Comparison of ENCODE assay signal across 9 cellular contexts in the genomic region with DNA sequence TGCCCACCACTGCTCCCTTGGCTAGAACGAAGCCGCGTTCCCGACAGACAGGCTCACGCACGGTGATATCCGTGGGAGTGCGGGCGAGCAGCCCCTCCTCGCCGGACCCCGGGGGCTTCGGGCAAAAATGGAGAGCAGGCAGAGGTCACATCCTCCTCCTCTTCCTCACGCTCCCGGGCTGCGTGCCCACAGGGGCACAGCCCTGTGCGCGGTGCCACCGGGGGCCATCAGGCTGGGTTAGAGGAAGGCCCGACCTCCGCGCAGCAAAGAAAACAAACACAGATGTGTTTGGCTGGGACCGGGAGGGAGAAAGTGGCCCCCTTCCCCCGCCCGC. TPM values are rescaled to one million over a fixed set of nuclear protein-coding genes. Genes with fewer than 3 reads are reported as not detected.
DNase-seq lines count a peak whose midpoint lies in the region; ATAC-seq, FAIRE-seq and TF ChIP-seq lines count a peak whose summit lies in the region.
"Had no signal": no experiment of that assay in that cellular context is flagged by ENCODE, and none has a peak within 500 bp of the region (broad histone marks: within the 10 kb centered on the region; RNA-seq: fewer than 3 reads in every experiment).

No MANE protein-coding gene starts in this region.

- BruUV-seq in endothelial cell of umbilical vein (replicated peaks; lab: Mats Ljungman, UMichigan), result no TSS peak

- no peak overlapping the region for H2BK12ac ChIP-seq in trophoblast cell (ENCODE audit: low read length)

- no peak overlapping the region for H4K12ac ChIP-seq in trophoblast cell (ENCODE audit: low read depth, low read length)

- H3K36me3 ChIP-seq in MG63, result no peaks in the 10 kb centered on the region
- H3K36me3 ChIP-seq in endothelial cell of umbilical vein (ENCODE audit: control insufficient read depth in 2 of 2, extremely low read depth in 1 of 2, insufficient read depth in 2 of 2, low read length in 2 of 2), result no peaks in the 10 kb centered on the region
- no peaks in the 10 kb centered on the region for H3K36me3 ChIP-seq in trophoblast cell (ENCODE audit: control insufficient read depth in 1 of 2, insufficient read depth in 2 of 2, low read length in 2 of 2)

- peak; percentile 17 for DNase-seq in ELF-1 (ENCODE audit: low read depth, low spot score)
- DNase-seq in MG63, result no peak
- no peak for DNase-seq in endothelial cell of umbilical vein (ENCODE audit: low read depth, low spot score)
- DNase-seq in trophoblast cell, result no peak
- no peak for DNase-seq in NCI-H2227 treated with DMSO at 0.1 percent for 48 hours (lab: John Stamatoyannopoulos, UW)
- DNase-seq in NCI-H2227 (lab: John Stamatoyannopoulos, UW; ENCODE audit: unreplicated experiment), result no peak
- DNase-seq in RPMI8226, result no peak
- DNase-seq: HFFc6 had no signal

- dilution Hi-C loops in endothelial cell of umbilical vein (cut with MboI; ENCODE audit: extremely low pct_ligation_motif_present, low sequenced_read_pairs), result no loop called here

- no peaks in the 10 kb centered on the region for H3K9me3 ChIP-seq in MG63
- no peaks in the 10 kb centered on the region for H3K9me3 ChIP-seq in endothelial cell of umbilical vein (replicated peaks; ENCODE audit: control insufficient read depth, insufficient read depth, low read length)
- H3K9me3 ChIP-seq in trophoblast cell (ENCODE audit: insufficient read depth, low read depth, low read length), result peaks cover 13% of the 10 kb centered on the region

- FAIRE-seq in endothelial cell of umbilical vein (lab: Jason Lieb, UNC), result no peak

- no peak for TF ChIP-seq POLR2A in endothelial cell of umbilical vein (IDR thresholded peaks at IDR 0.05; ENCODE audit: low read depth, low read length)

- no peak for TF ChIP-seq CTCF in endothelial cell of umbilical vein (IDR thresholded peaks at IDR 0.05; ENCODE audit: extremely low read depth in 1 of 2, insufficient read depth in 1 of 2, low read depth in 1 of 2, low read length in 2 of 2)

- H3K4me1 ChIP-seq in endothelial cell of umbilical vein (ENCODE audit: control insufficient read depth, extremely low read depth, insufficient read depth, low read length) (peaks cover 2% of the 10 kb centered on the region), trophoblast cell (ENCODE audit: control insufficient read depth in 1 of 2, insufficient read depth in 2 of 2, low read length in 2 of 2) (peaks cover 4 to 15% of the 10 kb centered on the region in 2 experiments)

- H3K27me3 ChIP-seq in MG63 (peaks cover 27% of the 10 kb centered on the region), endothelial cell of umbilical vein (ENCODE audit: control insufficient read depth in 2 of 2, insufficient read depth in 2 of 2, low read length in 2 of 2) (peaks cover 24 to 54% of the 10 kb centered on the region in 2 experiments), trophoblast cell (ENCODE audit: insufficient read depth, low read length) (peaks cover 54% of the 10 kb centered on the region)

- no peak overlapping the region for H3K4ac ChIP-seq in trophoblast cell (ENCODE audit: low read depth, low read length)

- no peaks in the 10 kb centered on the region for H4K20me1 ChIP-seq in endothelial cell of umbilical vein (replicated peaks; ENCODE audit: control insufficient read depth, extremely low read depth, insufficient read depth, low read length)

- POLR2A ChIA-PET in endothelial cell of umbilical vein (lab: Charles Lee), result no interaction called here

- no peak overlapping the region for H3K27ac ChIP-seq in endothelial cell of umbilical vein (ENCODE audit: insufficient read depth, low read depth, low read length)
- no peak overlapping the region for H3K27ac ChIP-seq in trophoblast cell (ENCODE audit: low read depth, low read length)

- H2AFZ ChIP-seq in endothelial cell of umbilical vein (ENCODE audit: low read depth, low read length) (peak overlapping the region; percentile 31), trophoblast cell (ENCODE audit: insufficient read depth, low read length, poor library complexity) (no peak overlapping the region)

- no peak overlapping the region for H4K91ac ChIP-seq in trophoblast cell (ENCODE audit: low read depth, low read length)

- H3K14ac ChIP-seq in trophoblast cell (ENCODE audit: low read length), result no peak overlapping the region

- intact Hi-C loops in endothelial cell of umbilical vein (cut with micrococcal nuclease), result no loop called here

- no peak overlapping the region for H2AK5ac ChIP-seq in trophoblast cell (ENCODE audit: low read length)

- H3K79me2 ChIP-seq in endothelial cell of umbilical vein (ENCODE audit: control insufficient read depth, insufficient read depth, low read length) (no peaks in the 10 kb centered on the region), trophoblast cell (ENCODE audit: control insufficient read depth, insufficient read depth, low read length, poor library complexity) (no peaks in the 10 kb centered on the region)

- H3K9ac ChIP-seq in endothelial cell of umbilical vein (replicated peaks; ENCODE audit: extremely low read depth, insufficient read depth, low read length) (no peak overlapping the region), trophoblast cell (ENCODE audit: low read length) (no peak overlapping the region)

- WGBS in trophoblast cell (ENCODE audit: extremely low coverage, insufficient coverage, insufficient read length), result no CpG with 5 or more reads among the region's 25 CpGs

- no peaks in the 10 kb centered on the region for H3K9me1 ChIP-seq in endothelial cell of umbilical vein (replicated peaks; ENCODE audit: control insufficient read depth, extremely low read depth, insufficient read depth, low read length)

- CTCF ChIA-PET in endothelial cell of umbilical vein (lab: Charles Lee), result interaction anchor here (1.5 kb wide), 1 partner anchor 23 kb away, joined by 4 read pairs; no protein-coding TSS in a partner anchor

- H4K8ac ChIP-seq in trophoblast cell (ENCODE audit: low read depth, low read length), result no peak overlapping the region

- no peak overlapping the region for H2BK120ac ChIP-seq in trophoblast cell (ENCODE audit: insufficient read depth, low read length, poor library complexity)

- no peak overlapping the region for H3K18ac ChIP-seq in trophoblast cell (ENCODE audit: low read length)

- no peaks in the 10 kb centered on the region for H3K79me1 ChIP-seq in trophoblast cell (ENCODE audit: low read length)

- H3K4me3 ChIP-seq in MG63, result peak overlapping the region; percentile 56
- peak overlapping the region; percentile 15 to 37 (median 16) for H3K4me3 ChIP-seq in endothelial cell of umbilical vein (replicated peaks in 1 of 3; ENCODE audit: insufficient read depth in 1 of 3, low read depth in 1 of 3, low read length in 3 of 3)
- peak overlapping the region; percentile 61 for H3K4me3 ChIP-seq in trophoblast cell (ENCODE audit: low read depth, low read length)

- H3K4me2 ChIP-seq in endothelial cell of umbilical vein (ENCODE audit: insufficient read depth, low read length) (peak overlapping the region; percentile 34), trophoblast cell (ENCODE audit: low read length) (peak overlapping the region; percentile 91)

- H2BK5ac ChIP-seq in trophoblast cell (ENCODE audit: low read depth, low read length, poor library complexity), result no peak overlapping the region

- H3K23ac ChIP-seq in trophoblast cell (ENCODE audit: low read length), result peak overlapping the region; percentile 47

- ATAC-seq in HG02973 (IDR thresholded peaks at IDR 0.05; ENCODE audit: unreplicated experiment), result no peak

TF ChIP-seq in endothelial cell of umbilical vein, 7 proteins besides CTCF, POLR2A, EP300 and RAD21:
- TF ChIP-seq EZH2 (IDR thresholded peaks at IDR 0.05; ENCODE audit: borderline replicate concordance, low read depth, low read length, severe bottlenecking), result peak; percentile 14
- no peak for TF ChIP-seq GATA2 (IDR thresholded peaks at IDR 0.05; ENCODE audit: insufficient read depth, insufficient read length, low read depth, low read length)

RNA-seq across cellular contexts. Expression of a gene that starts 0.5 kb away (rescaled TPM):
- 0.79 TPM in 1 of 2 replicates, not detected in the other for total RNA-seq in MG63 (2014; rRNA removed; shearing (Covaris generic); ENCODE audit: low replicate concordance)
- 0.18 TPM in 2 replicates for total RNA-seq in endothelial cell of umbilical vein
- 0.10 and 0.13 TPM in 2 replicates for polyA plus RNA-seq in endothelial cell of umbilical vein
- 0.05 and 0.08 TPM in 2 replicates for polyA plus RNA-seq in endothelial cell of umbilical vein (2011; cell fraction: cytosol; rRNA removed)
- 0.18 and 0.22 TPM in 2 replicates for polyA plus RNA-seq in endothelial cell of umbilical vein (2011; cell fraction: nucleus; rRNA removed)
- 0.08 and 0.15 TPM in 2 replicates for polyA plus RNA-seq in endothelial cell of umbilical vein (2012)
- polyA minus RNA-seq in endothelial cell of umbilical vein, result 0.08 and 0.10 TPM in 2 replicates
- polyA minus RNA-seq in endothelial cell of umbilical vein (2011; cell fraction: cytosol; rRNA and poly(A)+ RNA removed), result not detected
- 0.14 TPM in 1 of 2 replicates, not detected in the other for polyA minus RNA-seq in endothelial cell of umbilical vein (2011; cell fraction: nucleus; rRNA and poly(A)+ RNA removed)
- polyA plus RNA-seq in trophoblast cell (2013), result 0.92 and 1.1 TPM in 2 replicates
- total RNA-seq: HFFc6 had no signal

RNA-seq across cellular contexts. Expression of a gene that starts 55.3 kb away (rescaled TPM):
- total RNA-seq in MG63 (2014; rRNA removed; shearing (Covaris generic); ENCODE audit: low replicate concordance), result not detected in 2 replicates
- not detected in 2 replicates for total RNA-seq in endothelial cell of umbilical vein
- not detected in 2 replicates for polyA plus RNA-seq in endothelial cell of umbilical vein
- not detected in 2 replicates for polyA plus RNA-seq in endothelial cell of umbilical vein (2011; cell fraction: cytosol; rRNA removed)
- polyA plus RNA-seq in endothelial cell of umbilical vein (2011; cell fraction: nucleus; rRNA removed), result not detected in 2 replicates
- not detected in 2 replicates for polyA plus RNA-seq in endothelial cell of umbilical vein (2012)
- polyA minus RNA-seq in endothelial cell of umbilical vein, result not detected in 2 replicates
- not detected for polyA minus RNA-seq in endothelial cell of umbilical vein (2011; cell fraction: cytosol; rRNA and poly(A)+ RNA removed)
- polyA minus RNA-seq in endothelial cell of umbilical vein (2011; cell fraction: nucleus; rRNA and poly(A)+ RNA removed), result not detected in 2 replicates
- polyA plus RNA-seq in trophoblast cell (2013), result 0.04 TPM in 1 of 2 replicates, not detected in the other
- total RNA-seq: HFFc6 had no signal
